Comparison of ENCODE assay signal across 1 cellular context in the genomic region with DNA sequence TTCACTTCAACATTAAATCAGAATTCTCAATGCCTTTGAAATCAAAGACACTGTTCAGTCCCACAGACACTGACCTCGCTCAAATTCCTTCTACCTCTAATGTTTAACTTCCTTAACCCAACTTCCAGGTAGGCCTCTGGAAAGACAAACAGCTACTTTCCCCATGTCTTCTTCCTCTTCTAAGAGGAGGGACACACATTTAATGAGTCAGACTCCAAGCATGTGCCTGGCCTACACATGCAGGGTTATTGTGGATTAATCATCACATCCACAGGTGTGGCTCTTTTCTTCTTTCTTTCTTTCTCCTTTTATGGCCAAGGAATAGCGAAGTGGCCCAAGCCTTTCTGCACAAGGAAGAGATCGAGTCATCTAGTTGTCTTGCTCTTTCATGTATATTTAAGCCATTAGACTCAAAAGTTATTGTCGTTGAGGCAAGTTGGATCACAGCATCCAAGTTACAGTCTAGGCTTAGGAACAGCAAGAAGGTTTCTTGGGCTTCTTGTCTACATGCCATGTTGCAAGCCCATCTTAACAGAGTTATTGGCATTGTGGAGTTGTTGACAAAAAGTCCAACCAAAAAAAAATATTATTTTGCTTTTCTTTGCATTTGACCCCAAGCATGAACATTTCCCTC.
TF ChIP-seq lines count a peak whose summit lies in the region.

No MANE protein-coding gene starts in this region.

TF ChIP-seq in HepG2, 621 proteins besides CTCF, POLR2A, EP300 and RAD21 (continued from another document and continues in another):
- TF ChIP-seq, protein P1, sequence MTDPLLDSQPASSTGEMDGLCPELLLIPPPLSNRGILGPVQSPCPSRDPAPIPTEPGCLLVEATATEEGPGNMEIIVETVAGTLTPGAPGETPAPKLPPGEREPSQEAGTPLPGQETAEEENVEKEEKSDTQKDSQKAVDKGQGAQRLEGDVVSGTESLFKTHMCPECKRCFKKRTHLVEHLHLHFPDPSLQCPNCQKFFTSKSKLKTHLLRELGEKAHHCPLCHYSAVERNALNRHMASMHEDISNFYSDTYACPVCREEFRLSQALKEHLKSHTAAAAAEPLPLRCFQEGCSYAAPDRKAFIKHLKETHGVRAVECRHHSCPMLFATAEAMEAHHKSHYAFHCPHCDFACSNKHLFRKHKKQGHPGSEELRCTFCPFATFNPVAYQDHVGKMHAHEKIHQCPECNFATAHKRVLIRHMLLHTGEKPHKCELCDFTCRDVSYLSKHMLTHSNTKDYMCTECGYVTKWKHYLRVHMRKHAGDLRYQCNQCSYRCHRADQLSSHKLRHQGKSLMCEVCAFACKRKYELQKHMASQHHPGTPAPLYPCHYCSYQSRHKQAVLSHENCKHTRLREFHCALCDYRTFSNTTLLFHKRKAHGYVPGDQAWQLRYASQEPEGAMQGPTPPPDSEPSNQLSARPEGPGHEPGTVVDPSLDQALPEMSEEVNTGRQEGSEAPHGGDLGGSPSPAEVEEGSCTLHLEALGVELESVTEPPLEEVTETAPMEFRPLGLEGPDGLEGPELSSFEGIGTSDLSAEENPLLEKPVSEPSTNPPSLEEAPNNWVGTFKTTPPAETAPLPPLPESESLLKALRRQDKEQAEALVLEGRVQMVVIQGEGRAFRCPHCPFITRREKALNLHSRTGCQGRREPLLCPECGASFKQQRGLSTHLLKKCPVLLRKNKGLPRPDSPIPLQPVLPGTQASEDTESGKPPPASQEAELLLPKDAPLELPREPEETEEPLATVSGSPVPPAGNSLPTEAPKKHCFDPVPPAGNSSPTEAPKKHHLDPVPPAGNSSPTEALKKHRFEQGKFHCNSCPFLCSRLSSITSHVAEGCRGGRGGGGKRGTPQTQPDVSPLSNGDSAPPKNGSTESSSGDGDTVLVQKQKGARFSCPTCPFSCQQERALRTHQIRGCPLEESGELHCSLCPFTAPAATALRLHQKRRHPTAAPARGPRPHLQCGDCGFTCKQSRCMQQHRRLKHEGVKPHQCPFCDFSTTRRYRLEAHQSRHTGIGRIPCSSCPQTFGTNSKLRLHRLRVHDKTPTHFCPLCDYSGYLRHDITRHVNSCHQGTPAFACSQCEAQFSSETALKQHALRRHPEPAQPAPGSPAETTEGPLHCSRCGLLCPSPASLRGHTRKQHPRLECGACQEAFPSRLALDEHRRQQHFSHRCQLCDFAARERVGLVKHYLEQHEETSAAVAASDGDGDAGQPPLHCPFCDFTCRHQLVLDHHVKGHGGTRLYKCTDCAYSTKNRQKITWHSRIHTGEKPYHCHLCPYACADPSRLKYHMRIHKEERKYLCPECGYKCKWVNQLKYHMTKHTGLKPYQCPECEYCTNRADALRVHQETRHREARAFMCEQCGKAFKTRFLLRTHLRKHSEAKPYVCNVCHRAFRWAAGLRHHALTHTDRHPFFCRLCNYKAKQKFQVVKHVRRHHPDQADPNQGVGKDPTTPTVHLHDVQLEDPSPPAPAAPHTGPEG (CRISPR knock-in tag; IDR thresholded peaks at IDR 0.05): no peak
- TF ChIP-seq, protein P2, sequence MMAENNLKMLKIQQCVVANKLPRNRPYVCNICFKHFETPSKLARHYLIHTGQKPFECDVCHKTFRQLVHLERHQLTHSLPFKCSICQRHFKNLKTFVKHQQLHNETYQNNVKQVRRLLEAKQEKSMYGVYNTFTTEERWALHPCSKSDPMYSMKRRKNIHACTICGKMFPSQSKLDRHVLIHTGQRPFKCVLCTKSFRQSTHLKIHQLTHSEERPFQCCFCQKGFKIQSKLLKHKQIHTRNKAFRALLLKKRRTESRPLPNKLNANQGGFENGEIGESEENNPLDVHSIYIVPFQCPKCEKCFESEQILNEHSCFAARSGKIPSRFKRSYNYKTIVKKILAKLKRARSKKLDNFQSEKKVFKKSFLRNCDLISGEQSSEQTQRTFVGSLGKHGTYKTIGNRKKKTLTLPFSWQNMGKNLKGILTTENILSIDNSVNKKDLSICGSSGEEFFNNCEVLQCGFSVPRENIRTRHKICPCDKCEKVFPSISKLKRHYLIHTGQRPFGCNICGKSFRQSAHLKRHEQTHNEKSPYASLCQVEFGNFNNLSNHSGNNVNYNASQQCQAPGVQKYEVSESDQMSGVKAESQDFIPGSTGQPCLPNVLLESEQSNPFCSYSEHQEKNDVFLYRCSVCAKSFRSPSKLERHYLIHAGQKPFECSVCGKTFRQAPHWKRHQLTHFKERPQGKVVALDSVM (CRISPR knock-in tag; IDR thresholded peaks at IDR 0.05): 0 out of 2 replicates have a peak, but pooled peaks have one; percentile 13
- TF ChIP-seq ZSCAN12 (CRISPR knock-in tag; IDR thresholded peaks at IDR 0.05): no peak
- TF ChIP-seq FOXJ3 (CRISPR knock-in tag; IDR thresholded peaks at IDR 0.05; ENCODE audit: borderline replicate concordance): no peak; the same call in 1 of the 2 replicates
- TF ChIP-seq ZNF569 (CRISPR knock-in tag; IDR thresholded peaks at IDR 0.05; ENCODE audit: borderline replicate concordance): no peak
- TF ChIP-seq, protein P3, sequence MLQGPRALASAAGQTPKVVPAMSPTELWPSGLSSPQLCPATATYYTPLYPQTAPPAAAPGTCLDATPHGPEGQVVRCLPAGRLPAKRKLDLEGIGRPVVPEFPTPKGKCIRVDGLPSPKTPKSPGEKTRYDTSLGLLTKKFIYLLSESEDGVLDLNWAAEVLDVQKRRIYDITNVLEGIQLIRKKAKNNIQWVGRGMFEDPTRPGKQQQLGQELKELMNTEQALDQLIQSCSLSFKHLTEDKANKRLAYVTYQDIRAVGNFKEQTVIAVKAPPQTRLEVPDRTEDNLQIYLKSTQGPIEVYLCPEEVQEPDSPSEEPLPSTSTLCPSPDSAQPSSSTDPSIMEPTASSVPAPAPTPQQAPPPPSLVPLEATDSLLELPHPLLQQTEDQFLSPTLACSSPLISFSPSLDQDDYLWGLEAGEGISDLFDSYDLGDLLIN (CRISPR knock-in tag; IDR thresholded peaks at IDR 0.05; ENCODE audit: borderline replicate concordance): no peak
- TF ChIP-seq, protein P4, sequence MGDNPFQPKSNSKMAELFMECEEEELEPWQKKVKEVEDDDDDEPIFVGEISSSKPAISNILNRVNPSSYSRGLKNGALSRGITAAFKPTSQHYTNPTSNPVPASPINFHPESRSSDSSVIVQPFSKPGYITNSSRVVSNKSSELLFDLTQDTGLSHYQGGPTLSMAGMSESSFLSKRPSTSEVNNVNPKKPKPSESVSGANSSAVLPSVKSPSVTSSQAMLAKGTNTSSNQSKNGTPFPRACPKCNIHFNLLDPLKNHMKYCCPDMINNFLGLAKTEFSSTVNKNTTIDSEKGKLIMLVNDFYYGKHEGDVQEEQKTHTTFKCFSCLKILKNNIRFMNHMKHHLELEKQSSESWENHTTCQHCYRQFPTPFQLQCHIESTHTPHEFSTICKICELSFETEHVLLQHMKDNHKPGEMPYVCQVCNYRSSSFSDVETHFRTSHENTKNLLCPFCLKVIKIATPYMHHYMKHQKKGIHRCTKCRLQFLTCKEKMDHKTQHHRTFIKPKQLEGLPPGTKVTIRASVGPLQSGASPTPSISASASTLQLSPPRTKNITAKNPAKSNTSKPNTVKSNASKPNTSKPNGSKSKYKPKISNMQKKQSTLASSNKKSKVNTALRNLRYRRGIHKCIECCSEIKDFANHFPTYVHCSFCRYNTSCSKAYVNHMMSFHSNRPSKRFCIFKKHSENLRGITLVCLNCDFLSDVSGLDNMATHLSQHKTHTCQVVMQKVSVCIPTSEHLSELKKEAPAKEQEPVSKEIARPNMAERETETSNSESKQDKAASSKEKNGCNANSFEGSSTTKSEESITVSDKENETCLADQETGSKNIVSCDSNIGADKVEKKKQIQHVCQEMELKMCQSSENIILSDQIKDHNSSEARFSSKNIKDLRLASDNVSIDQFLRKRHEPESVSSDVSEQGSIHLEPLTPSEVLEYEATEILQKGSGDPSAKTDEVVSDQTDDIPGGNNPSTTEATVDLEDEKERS (CRISPR knock-in tag; IDR thresholded peaks at IDR 0.05): no peak
- no peak for TF ChIP-seq ZNF101 (CRISPR knock-in tag; IDR thresholded peaks at IDR 0.05; ENCODE audit: borderline replicate concordance, low read depth)
- TF ChIP-seq, protein P5, sequence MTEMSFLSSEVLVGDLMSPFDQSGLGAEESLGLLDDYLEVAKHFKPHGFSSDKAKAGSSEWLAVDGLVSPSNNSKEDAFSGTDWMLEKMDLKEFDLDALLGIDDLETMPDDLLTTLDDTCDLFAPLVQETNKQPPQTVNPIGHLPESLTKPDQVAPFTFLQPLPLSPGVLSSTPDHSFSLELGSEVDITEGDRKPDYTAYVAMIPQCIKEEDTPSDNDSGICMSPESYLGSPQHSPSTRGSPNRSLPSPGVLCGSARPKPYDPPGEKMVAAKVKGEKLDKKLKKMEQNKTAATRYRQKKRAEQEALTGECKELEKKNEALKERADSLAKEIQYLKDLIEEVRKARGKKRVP (CRISPR knock-in tag; IDR thresholded peaks at IDR 0.05): peak in 1 of 2 experiments; percentile 68; a peak in 2 of 4 replicates
- no peak for TF ChIP-seq KDM5B (CRISPR knock-in tag; IDR thresholded peaks at IDR 0.05; ENCODE audit: borderline replicate concordance)
- TF ChIP-seq ZNF550 (CRISPR knock-in tag; IDR thresholded peaks at IDR 0.05; ENCODE audit: borderline replicate concordance): no peak
- no peak for TF ChIP-seq ZC3H13 (CRISPR knock-in tag; IDR thresholded peaks at IDR 0.05)
- TF ChIP-seq HOXA9 (CRISPR knock-in tag; IDR thresholded peaks at IDR 0.05; ENCODE audit: borderline replicate concordance): no peak
- TF ChIP-seq MXI1 (IDR thresholded peaks at IDR 0.05; ENCODE audit: borderline replicate concordance, low read depth, low read length): no peak; the same call in 2 of the 3 replicates
- no peak for TF ChIP-seq SOX6 (IDR thresholded peaks at IDR 0.05)
- TF ChIP-seq SOX6 (CRISPR knock-in tag; IDR thresholded peaks at IDR 0.05): peak; percentile 77
- no peak; the same call in 1 of the 2 replicates for TF ChIP-seq BHLHE40 (IDR thresholded peaks at IDR 0.05; ENCODE audit: low read length)
- TF ChIP-seq, protein P6, sequence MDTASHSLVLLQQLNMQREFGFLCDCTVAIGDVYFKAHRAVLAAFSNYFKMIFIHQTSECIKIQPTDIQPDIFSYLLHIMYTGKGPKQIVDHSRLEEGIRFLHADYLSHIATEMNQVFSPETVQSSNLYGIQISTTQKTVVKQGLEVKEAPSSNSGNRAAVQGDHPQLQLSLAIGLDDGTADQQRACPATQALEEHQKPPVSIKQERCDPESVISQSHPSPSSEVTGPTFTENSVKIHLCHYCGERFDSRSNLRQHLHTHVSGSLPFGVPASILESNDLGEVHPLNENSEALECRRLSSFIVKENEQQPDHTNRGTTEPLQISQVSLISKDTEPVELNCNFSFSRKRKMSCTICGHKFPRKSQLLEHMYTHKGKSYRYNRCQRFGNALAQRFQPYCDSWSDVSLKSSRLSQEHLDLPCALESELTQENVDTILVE (CRISPR knock-in tag; IDR thresholded peaks at IDR 0.05): no peak
- TF ChIP-seq, protein P7, sequence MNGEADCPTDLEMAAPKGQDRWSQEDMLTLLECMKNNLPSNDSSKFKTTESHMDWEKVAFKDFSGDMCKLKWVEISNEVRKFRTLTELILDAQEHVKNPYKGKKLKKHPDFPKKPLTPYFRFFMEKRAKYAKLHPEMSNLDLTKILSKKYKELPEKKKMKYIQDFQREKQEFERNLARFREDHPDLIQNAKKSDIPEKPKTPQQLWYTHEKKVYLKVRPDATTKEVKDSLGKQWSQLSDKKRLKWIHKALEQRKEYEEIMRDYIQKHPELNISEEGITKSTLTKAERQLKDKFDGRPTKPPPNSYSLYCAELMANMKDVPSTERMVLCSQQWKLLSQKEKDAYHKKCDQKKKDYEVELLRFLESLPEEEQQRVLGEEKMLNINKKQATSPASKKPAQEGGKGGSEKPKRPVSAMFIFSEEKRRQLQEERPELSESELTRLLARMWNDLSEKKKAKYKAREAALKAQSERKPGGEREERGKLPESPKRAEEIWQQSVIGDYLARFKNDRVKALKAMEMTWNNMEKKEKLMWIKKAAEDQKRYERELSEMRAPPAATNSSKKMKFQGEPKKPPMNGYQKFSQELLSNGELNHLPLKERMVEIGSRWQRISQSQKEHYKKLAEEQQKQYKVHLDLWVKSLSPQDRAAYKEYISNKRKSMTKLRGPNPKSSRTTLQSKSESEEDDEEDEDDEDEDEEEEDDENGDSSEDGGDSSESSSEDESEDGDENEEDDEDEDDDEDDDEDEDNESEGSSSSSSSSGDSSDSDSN (CRISPR knock-in tag; IDR thresholded peaks at IDR 0.05): no peak
- TF ChIP-seq, protein P8, sequence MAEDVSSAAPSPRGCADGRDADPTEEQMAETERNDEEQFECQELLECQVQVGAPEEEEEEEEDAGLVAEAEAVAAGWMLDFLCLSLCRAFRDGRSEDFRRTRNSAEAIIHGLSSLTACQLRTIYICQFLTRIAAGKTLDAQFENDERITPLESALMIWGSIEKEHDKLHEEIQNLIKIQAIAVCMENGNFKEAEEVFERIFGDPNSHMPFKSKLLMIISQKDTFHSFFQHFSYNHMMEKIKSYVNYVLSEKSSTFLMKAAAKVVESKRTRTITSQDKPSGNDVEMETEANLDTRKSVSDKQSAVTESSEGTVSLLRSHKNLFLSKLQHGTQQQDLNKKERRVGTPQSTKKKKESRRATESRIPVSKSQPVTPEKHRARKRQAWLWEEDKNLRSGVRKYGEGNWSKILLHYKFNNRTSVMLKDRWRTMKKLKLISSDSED (CRISPR knock-in tag; IDR thresholded peaks at IDR 0.05): no peak
- TF ChIP-seq, protein P9, sequence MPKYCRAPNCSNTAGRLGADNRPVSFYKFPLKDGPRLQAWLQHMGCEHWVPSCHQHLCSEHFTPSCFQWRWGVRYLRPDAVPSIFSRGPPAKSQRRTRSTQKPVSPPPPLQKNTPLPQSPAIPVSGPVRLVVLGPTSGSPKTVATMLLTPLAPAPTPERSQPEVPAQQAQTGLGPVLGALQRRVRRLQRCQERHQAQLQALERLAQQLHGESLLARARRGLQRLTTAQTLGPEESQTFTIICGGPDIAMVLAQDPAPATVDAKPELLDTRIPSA (CRISPR knock-in tag; IDR thresholded peaks at IDR 0.05; ENCODE audit: borderline replicate concordance): no peak
- TF ChIP-seq KLF13 (CRISPR knock-in tag; IDR thresholded peaks at IDR 0.05): no peak
- peak; percentile 92 for TF ChIP-seq MED1 (CRISPR knock-in tag; IDR thresholded peaks at IDR 0.05)
- no peak for TF ChIP-seq DNMT1 (CRISPR knock-in tag; IDR thresholded peaks at IDR 0.05)
- TF ChIP-seq WIZ (CRISPR knock-in tag; IDR thresholded peaks at IDR 0.05): peak; percentile 75; the same call in 1 of the 2 replicates
- TF ChIP-seq, protein P10, sequence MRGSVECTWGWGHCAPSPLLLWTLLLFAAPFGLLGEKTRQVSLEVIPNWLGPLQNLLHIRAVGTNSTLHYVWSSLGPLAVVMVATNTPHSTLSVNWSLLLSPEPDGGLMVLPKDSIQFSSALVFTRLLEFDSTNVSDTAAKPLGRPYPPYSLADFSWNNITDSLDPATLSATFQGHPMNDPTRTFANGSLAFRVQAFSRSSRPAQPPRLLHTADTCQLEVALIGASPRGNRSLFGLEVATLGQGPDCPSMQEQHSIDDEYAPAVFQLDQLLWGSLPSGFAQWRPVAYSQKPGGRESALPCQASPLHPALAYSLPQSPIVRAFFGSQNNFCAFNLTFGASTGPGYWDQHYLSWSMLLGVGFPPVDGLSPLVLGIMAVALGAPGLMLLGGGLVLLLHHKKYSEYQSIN (CRISPR knock-in tag; IDR thresholded peaks at IDR 0.05; ENCODE audit: borderline replicate concordance): no peak
- TF ChIP-seq ZBTB21 (CRISPR knock-in tag; IDR thresholded peaks at IDR 0.05): no peak
- TF ChIP-seq ZNF441 (CRISPR knock-in tag; IDR thresholded peaks at IDR 0.05; ENCODE audit: borderline replicate concordance): no peak
- no peak for TF ChIP-seq GTF2F1 (IDR thresholded peaks at IDR 0.05; ENCODE audit: low read length)
- no peak for TF ChIP-seq MLLT10 (CRISPR knock-in tag; IDR thresholded peaks at IDR 0.05)
- TF ChIP-seq ZNF253 (CRISPR knock-in tag; IDR thresholded peaks at IDR 0.05; ENCODE audit: borderline replicate concordance): no peak
- no peak for TF ChIP-seq ZNF629 (CRISPR knock-in tag; conservative IDR thresholded peaks at IDR 0.05)
- TF ChIP-seq SOX5 (CRISPR knock-in tag; IDR thresholded peaks at IDR 0.05; ENCODE audit: borderline replicate concordance): peak; percentile 82
